12 cellular contexts compared by ENCODE assay signal in genomic region chr16:31456988-31457360, GRCh38. TPM values are rescaled to one million over a fixed set of nuclear protein-coding genes. Genes with fewer than 3 reads are reported as not detected.
DNase-seq lines count a peak whose midpoint lies in the region; ATAC-seq and TF ChIP-seq lines count a peak whose summit lies in the region.
"Had no signal": no experiment of that assay in that cellular context is flagged by ENCODE, and none has a peak within 500 bp of the region (broad histone marks: within the 10 kb centered on the region; RNA-seq: fewer than 3 reads in every experiment).

No MANE protein-coding gene starts in this region.

- H3K9ac ChIP-seq in SU-DHL-6 (ENCODE audit: low read length) (no peak overlapping the region), smooth muscle cell (ENCODE audit: low read depth) (no peak overlapping the region)

- peak overlapping the region; percentile 94 for H3K4me3 Mint-ChIP-seq in activated naive CD4-positive, alpha-beta T cell treated with anti-CD3 and anti-CD28 coated beads, Interleukin-2, amount 50 U/mL, for 24 hours

- H3K4me2 ChIP-seq in SU-DHL-6 (ENCODE audit: low read depth, low read length, poor library complexity, severe bottlenecking): peak overlapping the region; percentile 79
- peak overlapping the region; percentile 87 for H3K4me2 ChIP-seq in smooth muscle cell

- 80% methylated on average over 8 of the region's 8 CpGs for WGBS in smooth muscle cell (ENCODE audit: low lambda C conversion rate)

- no peaks in the 10 kb centered on the region for H3K27me3 ChIP-seq in SU-DHL-6 (ENCODE audit: low read length)
- no peaks in the 10 kb centered on the region for H3K27me3 ChIP-seq in smooth muscle cell (ENCODE audit: low read depth)
- H3K27me3 ChIP-seq in effector memory CD4-positive, alpha-beta T cell (replicated peaks; ENCODE audit: control insufficient read depth, insufficient read depth, low read length, poor library complexity, severe bottlenecking): no peaks in the 10 kb centered on the region
- H3K27me3 ChIP-seq: ascending aorta had no signal

- no peaks in the 10 kb centered on the region for H3K9me2 ChIP-seq in SU-DHL-6 (replicated peaks; ENCODE audit: insufficient read depth, low read length)

- peaks cover 38% of the 10 kb centered on the region for H3K79me2 ChIP-seq in SU-DHL-6 (ENCODE audit: insufficient read depth, low read length)
- H3K79me2 ChIP-seq in smooth muscle cell (ENCODE audit: low read depth): peaks cover 26% of the 10 kb centered on the region

- 0 out of 2 replicates have a peak, but pooled peaks cover 8% of the 10 kb centered on the region for H3F3A ChIP-seq in SU-DHL-6 (ENCODE audit: insufficient read depth)
- peaks cover 22% of the 10 kb centered on the region for H3F3A ChIP-seq in smooth muscle cell (ENCODE audit: low read depth)

- no peaks in the 10 kb centered on the region for H3K9me3 ChIP-seq in SU-DHL-6 (ENCODE audit: insufficient read depth, low read length)
- no peaks in the 10 kb centered on the region for H3K9me3 ChIP-seq in smooth muscle cell (replicated peaks; ENCODE audit: low read depth)
- H3K9me3 ChIP-seq in effector memory CD4-positive, alpha-beta T cell (ENCODE audit: control insufficient read depth, low read length): no peaks in the 10 kb centered on the region
- H3K9me3 ChIP-seq: ascending aorta had no signal

- H2AFZ ChIP-seq in SU-DHL-6 (ENCODE audit: low read depth, low read length, severe bottlenecking) (no peak overlapping the region), smooth muscle cell (ENCODE audit: low read depth) (no peak overlapping the region)

- H3K36me3 Mint-ChIP-seq in activated naive CD4-positive, alpha-beta T cell treated with anti-CD3 and anti-CD28 coated beads, Interleukin-2, amount 50 U/mL, for 24 hours: peaks cover 3% of the 10 kb centered on the region
- peaks cover 12 to 15% of the 10 kb centered on the region in 2 donors for H3K36me3 Mint-ChIP-seq in activated naive CD4-positive, alpha-beta T cell treated with anti-CD3 and anti-CD28 coated beads, Interleukin-2, amount 50 U/mL, for 72 hours

- peaks cover 24% of the 10 kb centered on the region for H3K4me1 ChIP-seq in smooth muscle cell (ENCODE audit: low read depth)
- peaks cover 25% of the 10 kb centered on the region for H3K4me1 ChIP-seq in effector memory CD4-positive, alpha-beta T cell (ENCODE audit: control insufficient read depth, insufficient read depth, low read length, poor library complexity, severe bottlenecking)

- no peak overlapping the region for H3K27ac ChIP-seq in SU-DHL-6 (ENCODE audit: low read depth, low read length)
- H3K27ac ChIP-seq in smooth muscle cell (ENCODE audit: low read depth): no peak overlapping the region
- no peak overlapping the region for H3K27ac ChIP-seq in effector memory CD4-positive, alpha-beta T cell (ENCODE audit: insufficient read depth, low read length, poor library complexity, severe bottlenecking)

- no peaks in the 10 kb centered on the region for H3K27me3 Mint-ChIP-seq in activated naive CD4-positive, alpha-beta T cell treated with anti-CD3 and anti-CD28 coated beads, Interleukin-2, amount 50 U/mL, for 24 hours

- H4K20me1 ChIP-seq in SU-DHL-6 (ENCODE audit: low read depth, low read length): peaks cover 11% of the 10 kb centered on the region; the same call in 1 of the 2 replicates
- H4K20me1 ChIP-seq in smooth muscle cell (ENCODE audit: low read depth): peaks cover 32% of the 10 kb centered on the region

- DNase-seq in activated naive CD4-positive, alpha-beta T cell treated with anti-CD3 and anti-CD28 coated beads, Interleukin-2, amount 50 U/mL, for 72 hours (ENCODE audit: low spot score in 2 of 2): no peak
- no peak for DNase-seq in fibroblast of the aortic adventitia (ENCODE audit: low read depth)
- DNase-seq in smooth muscle cell (lab: John Stamatoyannopoulos, UW; ENCODE audit: unreplicated experiment): no peak
- no peak for DNase-seq in NCI-H146 treated with DMSO at 0.1 percent for 48 hours (lab: John Stamatoyannopoulos, UW; ENCODE audit: unreplicated experiment)
- DNase-seq in effector memory CD4-positive, alpha-beta T cell: no peak
- DNase-seq: NCI-H1105 had no signal

- peak overlapping the region; percentile 46 for H3K27ac Mint-ChIP-seq in activated naive CD4-positive, alpha-beta T cell treated with anti-CD3 and anti-CD28 coated beads, Interleukin-2, amount 50 U/mL, for 24 hours
- H3K27ac Mint-ChIP-seq in activated naive CD4-positive, alpha-beta T cell treated with anti-CD3 and anti-CD28 coated beads, Interleukin-2, amount 50 U/mL, for 72 hours: no peak overlapping the region

- H3K4me1 Mint-ChIP-seq in activated naive CD4-positive, alpha-beta T cell treated with anti-CD3 and anti-CD28 coated beads, Interleukin-2, amount 50 U/mL, for 24 hours: peaks cover 44% of the 10 kb centered on the region

- H3K9me3 Mint-ChIP-seq in activated naive CD4-positive, alpha-beta T cell treated with anti-CD3 and anti-CD28 coated beads, Interleukin-2, amount 50 U/mL, for 24 hours: no peaks in the 10 kb centered on the region
- no peaks in the 10 kb centered on the region for H3K9me3 Mint-ChIP-seq in activated naive CD4-positive, alpha-beta T cell treated with anti-CD3 and anti-CD28 coated beads, Interleukin-2, amount 50 U/mL, for 72 hours

- ATAC-seq in activated naive CD4-positive, alpha-beta T cell treated with anti-CD3 and anti-CD28 coated beads, Interleukin-2, amount 50 U/mL, for 72 hours: no peak
- no peak for ATAC-seq in HG03039 (IDR thresholded peaks at IDR 0.05; ENCODE audit: unreplicated experiment)

- no peak for TF ChIP-seq CTCF in SU-DHL-6 (IDR thresholded peaks at IDR 0.05; ENCODE audit: insufficient read depth, low read length, poor library complexity, severe bottlenecking)
- no peak for TF ChIP-seq CTCF in fibroblast of the aortic adventitia (IDR thresholded peaks at IDR 0.05; ENCODE audit: insufficient read depth, low read length)
- TF ChIP-seq CTCF in smooth muscle cell (IDR thresholded peaks at IDR 0.05; ENCODE audit: borderline replicate concordance, insufficient read depth, poor library complexity, severe bottlenecking): no peak

- H3K4me3 ChIP-seq in SU-DHL-6 (ENCODE audit: insufficient read depth, low read length, poor library complexity, severe bottlenecking): no peak overlapping the region
- H3K4me3 ChIP-seq in fibroblast of the aortic adventitia (ENCODE audit: low read depth, low read length): peak overlapping the region; percentile 85
- H3K4me3 ChIP-seq in smooth muscle cell: no peak overlapping the region
- no peak overlapping the region for H3K4me3 ChIP-seq in effector memory CD4-positive, alpha-beta T cell (ENCODE audit: insufficient read depth, low read depth, low read length, poor library complexity, severe bottlenecking)

- H3K36me3 ChIP-seq in SU-DHL-6 (ENCODE audit: low read length) (no peaks in the 10 kb centered on the region), smooth muscle cell (ENCODE audit: low read depth) (no peaks in the 10 kb centered on the region)
- H3K36me3 ChIP-seq in effector memory CD4-positive, alpha-beta T cell (ENCODE audit: control insufficient read depth, insufficient read depth, low read length): no peaks in the 10 kb centered on the region

RNA-seq across cellular contexts. Expression of gene ARMC5, which starts 2.3 kb away (rescaled TPM):
- 1 to 10 TPM; 8.6 to 9.2 TPM for total RNA-seq in activated naive CD4-positive, alpha-beta T cell treated with anti-CD3 and anti-CD28 coated beads, Interleukin-2, amount 50 U/mL, for 72 hours
- total RNA-seq in fibroblast of the aortic adventitia (ENCODE audit: low replicate concordance) (7.4 and 16.9 TPM in 2 replicates), smooth muscle cell (5.8 and 7.0 TPM in 2 replicates)
- polyA plus RNA-seq in smooth muscle cell: 19.6 and 24.6 TPM in 2 replicates

RNA-seq across cellular contexts. Expression of gene ZNF843, which starts 14.4 kb away (rescaled TPM):
- total RNA-seq in activated naive CD4-positive, alpha-beta T cell treated with anti-CD3 and anti-CD28 coated beads, Interleukin-2, amount 50 U/mL, for 72 hours: under 1 TPM; 0.12 to 0.18 TPM
- total RNA-seq in fibroblast of the aortic adventitia (ENCODE audit: low replicate concordance) (0.25 and 0.99 TPM in 2 replicates), smooth muscle cell (1.6 and 2.2 TPM in 2 replicates)
- 1.7 and 2.3 TPM in 2 replicates for polyA plus RNA-seq in smooth muscle cell

RNA-seq across cellular contexts. Expression of gene TGFB1I1, which starts 15.0 kb away (rescaled TPM):
- 1 to 10 TPM in 1 of 2 donors, under 1 TPM in 1; 0.73 to 4.0 TPM for total RNA-seq in activated naive CD4-positive, alpha-beta T cell treated with anti-CD3 and anti-CD28 coated beads, Interleukin-2, amount 50 U/mL, for 72 hours
- 30.3 and 56.7 TPM in 2 replicates for total RNA-seq in fibroblast of the aortic adventitia (ENCODE audit: low replicate concordance)
- total RNA-seq in smooth muscle cell: 67.2 and 73.0 TPM in 2 replicates
- 203 and 213 TPM in 2 replicates for polyA plus RNA-seq in smooth muscle cell

RNA-seq across cellular contexts. Expression of gene SLC5A2, which starts 25.9 kb away (rescaled TPM):
- under 1 TPM; 0.31 to 0.91 TPM for total RNA-seq in activated naive CD4-positive, alpha-beta T cell treated with anti-CD3 and anti-CD28 coated beads, Interleukin-2, amount 50 U/mL, for 72 hours
- total RNA-seq in fibroblast of the aortic adventitia (ENCODE audit: low replicate concordance) (not detected in 2 replicates), smooth muscle cell (0.40 TPM in 1 of 2 replicates, not detected in the other)
- polyA plus RNA-seq in smooth muscle cell: 5.1 and 10.6 TPM in 2 replicates
- total RNA-seq: lung microvascular endothelial cell, subcutaneous adipose tissue had no signal

RNA-seq across cellular contexts. Expression of gene COX6A2, which starts 28.8 kb away (rescaled TPM):
- not detected for total RNA-seq in activated naive CD4-positive, alpha-beta T cell treated with anti-CD3 and anti-CD28 coated beads, Interleukin-2, amount 50 U/mL, for 72 hours
- total RNA-seq in fibroblast of the aortic adventitia (ENCODE audit: low replicate concordance) (not detected in 2 replicates), smooth muscle cell (not detected in 2 replicates)
- not detected in 2 replicates for polyA plus RNA-seq in smooth muscle cell
- total RNA-seq: ascending aorta, lung microvascular endothelial cell, subcutaneous adipose tissue had no signal
